29 cellular contexts compared by ENCODE assay signal in the genomic region with DNA sequence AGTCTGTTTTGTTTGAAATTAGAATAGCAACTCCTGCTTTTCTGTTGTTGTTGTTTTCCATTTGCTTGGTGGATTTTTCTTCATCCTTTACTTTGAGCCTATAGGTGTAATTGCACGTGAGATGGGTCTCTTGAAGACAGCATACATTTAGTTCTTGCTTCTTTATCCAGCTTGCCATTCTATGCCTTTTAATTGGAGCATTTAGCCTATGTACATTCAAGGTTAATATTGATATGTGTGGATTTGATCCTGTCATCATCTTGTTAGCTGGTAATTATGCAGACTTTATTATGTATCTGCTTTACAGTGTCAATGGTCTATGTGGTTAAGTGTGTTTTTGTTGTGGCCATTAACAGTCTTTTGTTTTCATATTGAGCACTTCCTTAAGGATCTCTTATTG.
"Had no signal": no experiment of that assay in that cellular context is flagged by ENCODE, and none has a peak within 500 bp of the region (broad histone marks: within the 10 kb centered on the region; RNA-seq: fewer than 3 reads in every experiment).

No MANE protein-coding gene starts in this region.

- H3K4me1 ChIP-seq: stomach, suprapubic skin, testis, thyroid gland, tibial artery, tibial nerve, transverse colon, upper lobe of left lung, upper lobe of right lung, uterus, vagina had no signal

- H3K4me1 Mint-ChIP-seq: stimulated activated effector memory CD8-positive, alpha-beta T cell treated with anti-CD3 and anti-CD28 coated beads, Interleukin-12 subunit alpha, Interleukin-12 subunit beta, amount 100 ng/mL, for 72 hours; stimulated activated memory B cell treated with anti-CD40 and anti-IgM and Interleukin-4, amounts not matched to agents 10 μg/mL and 1 μg/mL and 100 μg/mL, for 72 hours; stimulated activated naive B cell treated with anti-CD40 and anti-IgM and Interleukin-4, amounts not matched to agents 10 μg/mL and 1 μg/mL and 100 μg/mL, for 72 hours; stimulated activated naive CD8-positive, alpha-beta T cell treated with anti-CD3 and anti-CD28 coated beads, Interleukin-15, amount 100 ng/mL, for 72 hours had no signal

- H3K27me3 Mint-ChIP-seq: stimulated activated memory B cell treated with anti-CD40 and anti-IgM and Interleukin-4, amounts not matched to agents 10 μg/mL and 1 μg/mL and 100 μg/mL, for 72 hours; stimulated activated naive B cell treated with anti-CD40 and anti-IgM and Interleukin-4, amounts not matched to agents 10 μg/mL and 1 μg/mL and 100 μg/mL, for 72 hours; stimulated activated naive CD8-positive, alpha-beta T cell treated with anti-CD3 and anti-CD28 coated beads, Interleukin-15, amount 100 ng/mL, for 72 hours; stimulated activated naive CD8-positive, alpha-beta T cell treated with anti-CD3 and anti-CD28 coated beads, Interleukin-15, Interleukin-2, amounts not matched to agents 100 ng/mL and 50 ng/mL, for 24 hours; type B pancreatic cell had no signal

- H3K4me3 ChIP-seq: stomach, suprapubic skin, testis, thoracic aorta, thyroid gland, tibial artery, tibial nerve, transverse colon, upper lobe of left lung, upper lobe of right lung, uterus, vagina had no signal

- H3K27ac ChIP-seq: stomach, suprapubic skin, testis, thoracic aorta, thyroid gland, tibial artery, tibial nerve, transverse colon, upper lobe of left lung, upper lobe of right lung, uterus, vagina had no signal

- H3K4me3 Mint-ChIP-seq: stimulated activated effector memory CD8-positive, alpha-beta T cell treated with anti-CD3 and anti-CD28 coated beads, Interleukin-12 subunit alpha, Interleukin-12 subunit beta, amount 100 ng/mL, for 72 hours; stimulated activated memory B cell treated with anti-CD40 and anti-IgM and Interleukin-4, amounts not matched to agents 10 μg/mL and 1 μg/mL and 100 μg/mL, for 72 hours; stimulated activated naive B cell treated with anti-CD40 and anti-IgM and Interleukin-4, amounts not matched to agents 10 μg/mL and 1 μg/mL and 100 μg/mL, for 72 hours; stimulated activated naive CD8-positive, alpha-beta T cell treated with anti-CD3 and anti-CD28 coated beads, Interleukin-15, amount 100 ng/mL, for 72 hours; stimulated activated naive CD8-positive, alpha-beta T cell treated with anti-CD3 and anti-CD28 coated beads, Interleukin-15, Interleukin-2, amounts not matched to agents 100 ng/mL and 50 ng/mL, for 24 hours; type B pancreatic cell had no signal

- DNase-seq: stimulated activated CD4-positive, alpha-beta T cell treated with anti-CD3 and anti-CD28 coated beads, Interleukin-2, amount 100 ng/mL, for 48 hours; stimulated activated CD4-positive, alpha-beta T cell treated with anti-CD3 and anti-CD28 coated beads, Interleukin-4, amount 100 ng/mL, for 1 hour; stimulated activated CD4-positive, alpha-beta T cell treated with anti-CD3 and anti-CD28 coated beads, Interleukin-4, amount 100 ng/mL, for 24 hours; stimulated activated CD4-positive, alpha-beta T cell treated with anti-CD3 and anti-CD28 coated beads, Interleukin-4, amount 100 ng/mL, for 4 hours; stimulated activated CD8-positive, alpha-beta memory T cell treated with anti-CD3 and anti-CD28 coated beads, Interleukin-4, amount 100 ng/mL, for 48 hours; stimulated activated naive B cell treated with anti-CD40 and anti-IgM and Interleukin-4, amounts not matched to agents 10 μg/mL and 1 μg/mL and 100 μg/mL, for 72 hours; stimulated activated naive CD4-positive, alpha-beta T cell; stimulated activated naive CD4-positive, alpha-beta T cell treated with Interleukin-2 at 50 U/mL for 16 hours; stimulated activated naive CD8-positive, alpha-beta T cell treated with anti-CD3 and anti-CD28 coated beads, Interleukin-15, amount 100 ng/mL, for 72 hours; stimulated activated naive CD8-positive, alpha-beta T cell treated with anti-CD3 and anti-CD28 coated beads, Interleukin-15, Interleukin-2, amounts not matched to agents 100 U/mL and 50 U/mL, for 24 hours; stomach; substantia nigra; testis; thyroid gland; tibial artery; transverse colon; trophoblast cell; upper lobe of left lung; upper lobe of right lung; uterus had no signal

- H3K27ac Mint-ChIP-seq: stimulated activated effector memory CD8-positive, alpha-beta T cell treated with anti-CD3 and anti-CD28 coated beads, Interleukin-12 subunit alpha, Interleukin-12 subunit beta, amount 100 ng/mL, for 72 hours; stimulated activated memory B cell treated with anti-CD40 and anti-IgM and Interleukin-4, amounts not matched to agents 10 μg/mL and 1 μg/mL and 100 μg/mL, for 72 hours; stimulated activated naive B cell treated with anti-CD40 and anti-IgM and Interleukin-4, amounts not matched to agents 10 μg/mL and 1 μg/mL and 100 μg/mL, for 72 hours; stimulated activated naive CD8-positive, alpha-beta T cell treated with anti-CD3 and anti-CD28 coated beads, Interleukin-15, amount 100 ng/mL, for 72 hours; stimulated activated naive CD8-positive, alpha-beta T cell treated with anti-CD3 and anti-CD28 coated beads, Interleukin-15, Interleukin-2, amounts not matched to agents 100 ng/mL and 50 ng/mL, for 24 hours; type B pancreatic cell had no signal

- H3K36me3 ChIP-seq: stomach, suprapubic skin, thoracic aorta, thyroid gland, tibial artery, tibial nerve, transverse colon, upper lobe of left lung, upper lobe of right lung, uterus, vagina had no signal

- H3K9me3 ChIP-seq: suprapubic skin, testis, thyroid gland, tibial artery, upper lobe of right lung, uterus, vagina had no signal

- H3K27me3 ChIP-seq: stomach, suprapubic skin, testis, thyroid gland, tibial artery, tibial nerve, transverse colon, upper lobe of left lung, upper lobe of right lung, uterus, vagina had no signal

- FAIRE-seq: urothelium cell line had no signal

- H3K36me3 Mint-ChIP-seq: stimulated activated effector memory CD8-positive, alpha-beta T cell treated with anti-CD3 and anti-CD28 coated beads, Interleukin-12 subunit alpha, Interleukin-12 subunit beta, amount 100 ng/mL, for 72 hours; stimulated activated memory B cell treated with anti-CD40 and anti-IgM and Interleukin-4, amounts not matched to agents 10 μg/mL and 1 μg/mL and 100 μg/mL, for 72 hours; stimulated activated naive B cell treated with anti-CD40 and anti-IgM and Interleukin-4, amounts not matched to agents 10 μg/mL and 1 μg/mL and 100 μg/mL, for 72 hours had no signal
